ENCODE assay signal across 8 cellular contexts in genomic region chr7:96322373-96322695, GRCh38. TPM values are rescaled to one million over a fixed set of nuclear protein-coding genes. Genes with fewer than 3 reads are reported as not detected.
A peak's percentile ranks its signal among the peaks of the same experiment; 100 is the strongest.
DNase-seq lines count a peak whose midpoint lies in the region; ATAC-seq, FAIRE-seq and TF ChIP-seq lines count a peak whose summit lies in the region.

No MANE protein-coding gene starts in this region.

- H3K36me3 Mint-ChIP-seq in HFFc6 (ENCODE audit: low read depth): no peaks in the 10 kb centered on the region

- H3K4me3 ChIP-seq in AG10803 (ENCODE audit: low read length): peak overlapping the region; percentile 80
- peak overlapping the region; percentile 86 for H3K4me3 ChIP-seq in K562
- H3K4me3 ChIP-seq in mucosa of rectum (ENCODE audit: low read length in 2 of 2): peak overlapping the region; percentile 69 to 93

- H3K4me2 ChIP-seq in K562 (ENCODE audit: insufficient read depth, low read length): peak overlapping the region; percentile 84

- H3K4me1 ChIP-seq in K562 (replicated peaks in 1 of 2; ENCODE audit: control insufficient read depth in 2 of 2, insufficient read depth in 2 of 2, low read length in 2 of 2) (peaks cover 10 to 17% of the 10 kb centered on the region in 2 experiments; a peak in 4 of 5 replicates), mucosa of rectum (ENCODE audit: control insufficient read depth in 2 of 2, insufficient read depth in 2 of 2, low read length in 2 of 2) (peaks cover 10 to 20% of the 10 kb centered on the region in 2 donors)

- peak overlapping the region; percentile 89 for H3K4me3 Mint-ChIP-seq in HFFc6

- BruUV-seq in K562 (replicated peaks; lab: Mats Ljungman, UMichigan): no TSS peak

- 0 out of 3 replicates have a peak, but pooled peaks cover 2% of the 10 kb centered on the region for H3K36me3 ChIP-seq in K562 (ENCODE audit: control insufficient read depth, insufficient read depth, low read length)
- H3K36me3 ChIP-seq in mucosa of rectum (ENCODE audit: control insufficient read depth in 2 of 2, insufficient read depth in 2 of 2, low read length in 2 of 2): no peaks in the 10 kb centered on the region

- H3K27me3 Mint-ChIP-seq in HFFc6 (ENCODE audit: insufficient read depth): peaks cover 2% of the 10 kb centered on the region; the same call in 1 of the 2 replicates

- POLR2A ChIA-PET in K562 (lab: Yijun Ruan, JAX): interaction anchor here (0.7 kb wide), 1 partner anchor 211 kb away, joined by 3 read pairs; no protein-coding TSS in a partner anchor

- TF ChIP-seq RAD21 in K562 (CRISPR knock-in tag; conservative IDR thresholded peaks at IDR 0.05 in 1 of 2, IDR thresholded peaks at IDR 0.05 in 1 of 2): no peak

- 0 out of 2 replicates have a peak overlapping the region, but pooled peaks have one; percentile 83 for H3K27ac Mint-ChIP-seq in HFFc6

- intact Hi-C loops in K562 (cut with micrococcal nuclease): no loop called here

- peaks cover 43% of the 10 kb centered on the region for H3K79me2 ChIP-seq in K562 (ENCODE audit: control insufficient read depth, insufficient read depth, low read length)

- TF ChIP-seq CTCF in AG10803 (conservative IDR thresholded peaks at IDR 0.05; ENCODE audit: low read length): no peak
- TF ChIP-seq CTCF in HFFc6 (IDR thresholded peaks at IDR 0.05): no peak
- TF ChIP-seq CTCF in K562 (IDR thresholded peaks at IDR 0.05 in 2 of 3, conservative IDR thresholded peaks at IDR 0.05 in 1 of 3; ENCODE audit: insufficient read depth in 2 of 3, low read depth in 1 of 3, low read length in 3 of 3): no peak

- peaks cover 15% of the 10 kb centered on the region for H3K4me1 Mint-ChIP-seq in HFFc6 (ENCODE audit: low read depth)

- no peak for ATAC-seq in K562
- ATAC-seq in HG03460 (IDR thresholded peaks at IDR 0.05; ENCODE audit: unreplicated experiment): no peak

- no peaks in the 10 kb centered on the region for H3K9me3 Mint-ChIP-seq in HFFc6

- FAIRE-seq in K562 (lab: Jason Lieb, UNC): no peak

- no peaks in the 10 kb centered on the region for H3K9me1 ChIP-seq in K562 (ENCODE audit: control insufficient read depth, insufficient read depth, low read length)

- peak overlapping the region; percentile 92 for H3K27ac ChIP-seq in K562 (ENCODE audit: extremely low read depth, low read depth, low read length)
- H3K27ac ChIP-seq in mucosa of rectum (ENCODE audit: low read depth in 2 of 2, low read length in 2 of 2): peak overlapping the region; percentile 98 to 99

- TF ChIP-seq POLR2A in K562 (conservative IDR thresholded peaks at IDR 0.05) (no peak), erythroblast (IDR thresholded peaks at IDR 0.05; ENCODE audit: low read length) (no peak)

- no peaks in the 10 kb centered on the region for H3K9me3 ChIP-seq in K562 (replicated peaks; ENCODE audit: control insufficient read depth, insufficient read depth, low read depth, low read length)
- peaks cover 0 to 2% of the 10 kb centered on the region in 2 donors for H3K9me3 ChIP-seq in mucosa of rectum (ENCODE audit: control insufficient read depth in 2 of 2, low read length in 2 of 2)

- H4K20me1 ChIP-seq in K562 (replicated peaks; ENCODE audit: control insufficient read depth, insufficient read depth, low read length): no peaks in the 10 kb centered on the region

- CTCF ChIA-PET in K562 (lab: Yijun Ruan, JAX; ENCODE audit: low intra/inter-chr PET ratio): no interaction called here

- H3K27me3 ChIP-seq in K562 (ENCODE audit: control insufficient read depth in 2 of 2, insufficient read depth in 2 of 2, low read length in 2 of 2) (no peaks in the 10 kb centered on the region), mucosa of rectum (ENCODE audit: control insufficient read depth in 2 of 2, insufficient read depth in 2 of 2, low read length in 2 of 2) (no peaks in the 10 kb centered on the region)

- in situ Hi-C loops in K562 (cut with MboI): no loop called here

- DNase-seq in AG10803 (ENCODE audit: low read depth) (no peak), HFFc6 (no peak), K562 (ENCODE audit: extremely low read depth in 1 of 4, low spot score in 3 of 4) (no peak), COR-L47 (lab: John Stamatoyannopoulos, UW) (no peak), GM03348 (ENCODE audit: low spot score) (no peak), erythroblast (lab: John Stamatoyannopoulos, UW) (no peak)

- TF ChIP-seq EP300 in K562 (IDR thresholded peaks at IDR 0.05; ENCODE audit: low read length): no peak

- 24% methylated on average over 9 of the region's 9 CpGs for WGBS in K562 (ENCODE audit: insufficient coverage, low coverage, missing lambda C conversion rate)

- H2AFZ ChIP-seq in K562 (ENCODE audit: low read depth, low read length): peak overlapping the region; percentile 96

- peak overlapping the region; percentile 90 to 97 for H3K9ac ChIP-seq in K562 (ENCODE audit: insufficient read depth in 1 of 2, low read depth in 2 of 2, low read length in 2 of 2)
- peak overlapping the region; percentile 2 to 89 for H3K9ac ChIP-seq in mucosa of rectum (ENCODE audit: low read depth in 1 of 2, low read length in 2 of 2)

TF ChIP-seq in K562, 482 proteins besides CTCF, POLR2A, EP300 and RAD21 (continues in another document):
- TF ChIP-seq ZNF644 (tag; IDR thresholded peaks at IDR 0.05; ENCODE audit: low read depth) (0 out of 2 replicates have a peak, but pooled peaks have one; percentile 35), SMARCB1 (IDR thresholded peaks at IDR 0.05; ENCODE audit: insufficient read length, low read depth) (no peak), TBP (optimal IDR thresholded peaks at IDR 0.05; ENCODE audit: low read depth, low read length) (no peak), ATF3 (IDR thresholded peaks at IDR 0.05) (no peak), ATF3 (CRISPR knock-in tag; conservative IDR thresholded peaks at IDR 0.05) (no peak), ZNF197 (CRISPR knock-in tag; IDR thresholded peaks at IDR 0.05; ENCODE audit: low read depth) (0 out of 2 replicates have a peak, but pooled peaks have one; percentile 7), NCOA1 (IDR thresholded peaks at IDR 0.05; ENCODE audit: low read depth) (0 out of 2 replicates have a peak, but pooled peaks have one; percentile 7), POLR2B (IDR thresholded peaks at IDR 0.05; ENCODE audit: low read depth, partially characterized antibody) (no peak), ZNF395 (CRISPR knock-in tag; IDR thresholded peaks at IDR 0.05) (peak; percentile 18; the same call in 1 of the 2 replicates)

RNA-seq across cellular contexts. Expression of gene SLC25A13, which starts 0.4 kb away (rescaled TPM):
- total RNA-seq in HFFc6 (2021; fragmentation: NEBNext Ultra II Directional; extraction: Animal tissue kit (Norgen Biotek cat#: 25700)): 10 to 100 TPM in 4 of 6 experiments, 1 to 10 TPM in 2; 7.4 to 15.4 (median 12.9) TPM
- 33.6 and 72.3 TPM in 2 replicates for total RNA-seq in K562 (2011; cell fraction: chromatin; rRNA removed; ENCODE audit: low replicate concordance)
- 14.5 and 14.9 TPM in 2 replicates for total RNA-seq in K562 (2011; cell fraction: nucleolus; rRNA removed)
- 22.5 and 24.4 TPM in 2 replicates for total RNA-seq in K562 (2011; cell fraction: nucleoplasm; rRNA removed)
- total RNA-seq in K562 (2014; rRNA removed) (47.3 and 53.2 TPM in 2 replicates), K562 (2014; rRNA removed; fragmentation: Illumina TruSeq; extraction: Trizol) (71.3 and 79.1 TPM in 2 replicates), K562 (2015; rRNA removed; fragmentation: Illumina TruSeq; extraction: Trizol) (77.7 and 80.2 TPM in 2 replicates), K562 (2021) (71.2 and 71.5 TPM in 2 replicates)
- polyA plus RNA-seq in K562 (2011; rRNA removed) (37.2 and 58.7 TPM in 2 replicates), K562 (2014; fragmentation: Illumina TruSeq; extraction: Trizol) (60.1 and 61.7 TPM in 2 replicates), K562 (2014; fragmentation: Nextera tagmentation; extraction: Ambion mirVana) (10 to 100 TPM; 21.4 to 32.2 TPM), K562 (2014; rRNA removed) (46.8 and 47.0 TPM in 2 replicates)
- polyA plus RNA-seq in K562 (2011; cell fraction: cytosol; rRNA removed): 21.6 and 28.7 TPM in 2 replicates
- 36.3 and 42.0 TPM in 2 replicates for polyA plus RNA-seq in K562 (2011; cell fraction: nucleus; rRNA removed)
- polyA plus RNA-seq in K562 (2012): 45.7 and 55.0 TPM in 2 replicates
- polyA minus RNA-seq in K562 (2011; rRNA and poly(A)+ RNA removed): 53.1 and 71.8 TPM in 2 replicates
- 21.8 and 40.8 TPM in 2 replicates for polyA minus RNA-seq in K562 (2011; cell fraction: cytosol; rRNA and poly(A)+ RNA removed)
- polyA minus RNA-seq in K562 (2011; cell fraction: nucleus; rRNA and poly(A)+ RNA removed): 27.9 and 31.2 TPM in 2 replicates
